Comparison of ENCODE assay signal across 1 cellular context in genomic region chr12:57753938-57754337, GRCh38.
TF ChIP-seq lines count a peak whose summit lies in the region.

No MANE protein-coding gene starts in this region.

TF ChIP-seq in K562, 482 proteins besides CTCF, POLR2A, EP300 and RAD21:
- no peak for TF ChIP-seq SMC3 (conservative IDR thresholded peaks at IDR 0.05; ENCODE audit: insufficient read depth, low read depth, low read length)
- peak; percentile 27; the same call in 1 of the 2 replicates for TF ChIP-seq ARID1B (IDR thresholded peaks at IDR 0.05)
- peak; percentile 27 for TF ChIP-seq TCF3 (CRISPR knock-in tag; IDR thresholded peaks at IDR 0.05)
- peak; percentile 19; the same call in 1 of the 2 replicates for TF ChIP-seq CBFA2T3 (IDR thresholded peaks at IDR 0.05)
TF ChIP-seq in K562: peak in this region for 3.
